Comparison of ENCODE assay signal across 1 cellular context in genomic region chr19:54464624-54465266, GRCh38.
TF ChIP-seq lines count a peak whose summit lies in the region.

No MANE protein-coding gene starts in this region.

TF ChIP-seq in K562, 482 proteins besides CTCF, POLR2A, EP300 and RAD21 (continued from another document and continues in another):
- no peak for TF ChIP-seq ZNF146 (CRISPR knock-in tag; IDR thresholded peaks at IDR 0.05; ENCODE audit: unreplicated experiment)
- no peak for TF ChIP-seq BRCA1 (IDR thresholded peaks at IDR 0.05)
- TF ChIP-seq BRCA1 (CRISPR knock-in tag; IDR thresholded peaks at IDR 0.05), result no peak
- peak; percentile 61; the same call in 1 of the 2 replicates for TF ChIP-seq MTA3 (IDR thresholded peaks at IDR 0.05; ENCODE audit: borderline replicate concordance)
- no peak for TF ChIP-seq MAFF (IDR thresholded peaks at IDR 0.05; ENCODE audit: low read length)
- TF ChIP-seq ZNF212 (CRISPR knock-in tag; IDR thresholded peaks at IDR 0.05), result no peak
- no peak for TF ChIP-seq ARHGAP35 (IDR thresholded peaks at IDR 0.05; ENCODE audit: partially characterized antibody)
- peak; percentile 72 for TF ChIP-seq NEUROD1 (IDR thresholded peaks at IDR 0.05; ENCODE audit: borderline replicate concordance, low read depth, low read length, partially characterized antibody)
- no peak for TF ChIP-seq ZNF3 (CRISPR knock-in tag; IDR thresholded peaks at IDR 0.05)
- TF ChIP-seq ZMIZ1 (IDR thresholded peaks at IDR 0.05; ENCODE audit: low read depth in 2 of 2, low read length in 2 of 2), result 0 out of 4 replicates have a peak, but pooled peaks of 1 of the 2 experiments have one; percentile 17
- no peak for TF ChIP-seq ZNF79 (CRISPR knock-in tag; IDR thresholded peaks at IDR 0.05; ENCODE audit: low read depth)
- no peak for TF ChIP-seq KHSRP (IDR thresholded peaks at IDR 0.05)
- TF ChIP-seq DNMT1 (IDR thresholded peaks at IDR 0.05), result no peak
- no peak for TF ChIP-seq STAT6 (CRISPR knock-in tag; IDR thresholded peaks at IDR 0.05)
- TF ChIP-seq CAMTA2 (CRISPR knock-in tag; conservative IDR thresholded peaks at IDR 0.05), result no peak
- no peak for TF ChIP-seq ZNF644 (tag; IDR thresholded peaks at IDR 0.05; ENCODE audit: low read depth)
- TF ChIP-seq MAFK (IDR thresholded peaks at IDR 0.05; ENCODE audit: low read length), result no peak
- 0 out of 2 replicates have a peak, but pooled peaks have one; percentile 42 for TF ChIP-seq ZNF592 (IDR thresholded peaks at IDR 0.05)
- TF ChIP-seq NR2C2 (CRISPR knock-in tag; IDR thresholded peaks at IDR 0.05), result no peak
- TF ChIP-seq NR2C2 (tag; IDR thresholded peaks at IDR 0.05), result peak; percentile 54; the same call in 1 of the 2 replicates
- TF ChIP-seq HOXB6 (CRISPR knock-in tag; IDR thresholded peaks at IDR 0.05; ENCODE audit: borderline replicate concordance), result no peak
- TF ChIP-seq EWSR1 (IDR thresholded peaks at IDR 0.05; ENCODE audit: borderline replicate concordance, low read depth, partially characterized antibody), result no peak
- TF ChIP-seq ZNF133 (CRISPR knock-in tag; IDR thresholded peaks at IDR 0.05), result no peak; the same call in 1 of the 2 replicates
- no peak for TF ChIP-seq BRD4 (IDR thresholded peaks at IDR 0.05)
- no peak for TF ChIP-seq ZEB2 (IDR thresholded peaks at IDR 0.05)
- no peak for TF ChIP-seq USF2 (CRISPR knock-in tag; IDR thresholded peaks at IDR 0.05)
- TF ChIP-seq TAF1 (IDR thresholded peaks at IDR 0.05; ENCODE audit: control insufficient read depth, extremely low read depth, insufficient read depth, low read length, severe bottlenecking), result peak; percentile 67
- TF ChIP-seq SMARCC2 (IDR thresholded peaks at IDR 0.05; ENCODE audit: low read depth), result no peak
- TF ChIP-seq TCFL5 (CRISPR knock-in tag; conservative IDR thresholded peaks at IDR 0.05), result no peak
- peak; percentile 85 for TF ChIP-seq CXXC5 (CRISPR knock-in tag; IDR thresholded peaks at IDR 0.05)
- no peak for TF ChIP-seq NFE2L1 (tag; IDR thresholded peaks at IDR 0.05; ENCODE audit: borderline replicate concordance, low read depth)
- TF ChIP-seq CREB3L1 (IDR thresholded peaks at IDR 0.05; ENCODE audit: borderline replicate concordance, low read depth), result peak; percentile 75; the same call in 1 of the 2 replicates
- no peak for TF ChIP-seq MEIS2 (IDR thresholded peaks at IDR 0.05; ENCODE audit: partially characterized antibody)
- no peak for TF ChIP-seq NR2F6 (CRISPR knock-in tag; IDR thresholded peaks at IDR 0.05)
- no peak for TF ChIP-seq PKNOX1 (IDR thresholded peaks at IDR 0.05)
- peak; percentile 92 for TF ChIP-seq RBFOX2 (IDR thresholded peaks at IDR 0.05; ENCODE audit: low read depth, low read length)
- peak; percentile 55; the same call in 1 of the 2 replicates for TF ChIP-seq NCOA1 (IDR thresholded peaks at IDR 0.05; ENCODE audit: low read depth)
- no peak for TF ChIP-seq HBP1 (CRISPR knock-in tag; IDR thresholded peaks at IDR 0.05)
- no peak for TF ChIP-seq DEAF1 (CRISPR knock-in tag; IDR thresholded peaks at IDR 0.05)
- TF ChIP-seq RFX7 (CRISPR knock-in tag; IDR thresholded peaks at IDR 0.05), result no peak
- TF ChIP-seq NR4A1 (CRISPR knock-in tag; IDR thresholded peaks at IDR 0.05), result no peak
- TF ChIP-seq NR4A1 (tag; IDR thresholded peaks at IDR 0.05), result no peak
- TF ChIP-seq PHF21A (IDR thresholded peaks at IDR 0.05; ENCODE audit: borderline replicate concordance, low read depth), result no peak
- TF ChIP-seq MBD2 (IDR thresholded peaks at IDR 0.05; ENCODE audit: borderline replicate concordance, low read depth), result peak; percentile 40; the same call in 1 of the 2 replicates
- 0 out of 2 replicates have a peak, but pooled peaks have one; percentile 42 for TF ChIP-seq LCOR (CRISPR knock-in tag; IDR thresholded peaks at IDR 0.05)
- TF ChIP-seq RB1 (IDR thresholded peaks at IDR 0.05; ENCODE audit: low read depth), result peak; percentile 6; the same call in 1 of the 2 replicates
- no peak for TF ChIP-seq SMAD3 (CRISPR knock-in tag; conservative IDR thresholded peaks at IDR 0.05)
- no peak for TF ChIP-seq NFXL1 (CRISPR knock-in tag; IDR thresholded peaks at IDR 0.05)
- no peak for TF ChIP-seq CGGBP1 (CRISPR knock-in tag; IDR thresholded peaks at IDR 0.05)
- no peak for TF ChIP-seq HMG20A (CRISPR knock-in tag; conservative IDR thresholded peaks at IDR 0.05)
